In the genomic region with DNA sequence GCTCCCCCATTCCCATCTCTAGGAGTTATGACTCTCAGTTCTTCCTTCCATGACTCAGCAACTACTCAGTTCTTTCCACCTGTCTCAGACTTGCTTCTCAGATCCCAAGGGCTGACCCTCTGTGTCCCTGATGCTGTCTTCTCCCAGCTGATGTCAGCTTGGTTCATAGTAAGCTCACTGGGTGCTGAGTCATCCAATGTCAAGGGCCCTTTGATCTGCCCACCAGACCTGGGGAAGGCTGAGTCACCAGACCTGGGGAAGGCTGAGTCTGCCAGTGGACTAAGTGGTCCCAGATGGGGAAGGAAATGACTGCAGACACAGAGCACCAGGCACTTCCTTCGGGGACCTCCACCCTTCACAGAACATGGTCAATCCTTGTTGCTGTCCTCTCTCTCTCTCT, we compare ENCODE assay signal across 9 cellular contexts.
DNase-seq lines count a peak whose midpoint lies in the region; ATAC-seq, FAIRE-seq and TF ChIP-seq lines count a peak whose summit lies in the region.
"Had no signal": no experiment of that assay in that cellular context is flagged by ENCODE, and none has a peak within 500 bp of the region (broad histone marks: within the 10 kb centered on the region; RNA-seq: fewer than 3 reads in every experiment).

No MANE protein-coding gene starts in this region.

- H3K9ac ChIP-seq in endothelial cell of umbilical vein (replicated peaks; ENCODE audit: extremely low read depth, insufficient read depth, low read length), result no peak overlapping the region

- no TSS peak for BruUV-seq in endothelial cell of umbilical vein (replicated peaks; lab: Mats Ljungman, UMichigan)

- peak; percentile 94 for FAIRE-seq in endothelial cell of umbilical vein (lab: Jason Lieb, UNC)
- FAIRE-seq: colon had no signal

- TF ChIP-seq POLR2A in endothelial cell of umbilical vein (IDR thresholded peaks at IDR 0.05; ENCODE audit: low read depth, low read length), result peak; percentile 36

- ATAC-seq in HG02884 (IDR thresholded peaks at IDR 0.05; ENCODE audit: unreplicated experiment) (peak; percentile 91), WTC11 (no peak), GM19455 (IDR thresholded peaks at IDR 0.05; ENCODE audit: unreplicated experiment) (no peak)

- H3K27me3 ChIP-seq in endothelial cell of umbilical vein (ENCODE audit: control insufficient read depth in 2 of 2, insufficient read depth in 2 of 2, low read length in 2 of 2), result no peaks in the 10 kb centered on the region

- no peak overlapping the region for H3K4me3 Mint-ChIP-seq in WTC11

- no peaks in the 10 kb centered on the region for H3K36me3 ChIP-seq in endothelial cell of umbilical vein (ENCODE audit: control insufficient read depth in 2 of 2, extremely low read depth in 1 of 2, insufficient read depth in 2 of 2, low read length in 2 of 2)

- H3K27me3 Mint-ChIP-seq in WTC11 (ENCODE audit: low read depth), result no peaks in the 10 kb centered on the region

- no peaks in the 10 kb centered on the region for H3K79me2 ChIP-seq in endothelial cell of umbilical vein (ENCODE audit: control insufficient read depth, insufficient read depth, low read length)

- H3K27ac Mint-ChIP-seq in WTC11, result no peak overlapping the region

- no peaks in the 10 kb centered on the region for H3K9me1 ChIP-seq in endothelial cell of umbilical vein (replicated peaks; ENCODE audit: control insufficient read depth, extremely low read depth, insufficient read depth, low read length)

- peak overlapping the region; percentile 28 for H2AFZ ChIP-seq in endothelial cell of umbilical vein (ENCODE audit: low read depth, low read length)

- peaks cover 7% of the 10 kb centered on the region for H3K9me3 Mint-ChIP-seq in WTC11

- no peaks in the 10 kb centered on the region for H4K20me1 ChIP-seq in endothelial cell of umbilical vein (replicated peaks; ENCODE audit: control insufficient read depth, extremely low read depth, insufficient read depth, low read length)

- H3K4me1 Mint-ChIP-seq in WTC11, result no peaks in the 10 kb centered on the region

- intact Hi-C loops in endothelial cell of umbilical vein (cut with micrococcal nuclease), result loop anchor here (1.0 to 5.0 kb wide), 2 partner anchors 34 to 72 kb away; no protein-coding TSS in a partner anchor

- peak overlapping the region; percentile 55 for H3K27ac ChIP-seq in endothelial cell of umbilical vein (ENCODE audit: insufficient read depth, low read depth, low read length)

- CTCF ChIA-PET in WTC11 (lab: Charles Lee), result no interaction called here
- CTCF ChIA-PET in endothelial cell of umbilical vein (lab: Charles Lee), result interaction anchor here (0.7 kb wide), 1 partner anchor 8 kb away, joined by 3 read pairs; no protein-coding TSS in a partner anchor

- H3K4me1 ChIP-seq in endothelial cell of umbilical vein (ENCODE audit: control insufficient read depth, extremely low read depth, insufficient read depth, low read length), result peaks cover 19% of the 10 kb centered on the region

- H3K4me2 ChIP-seq in endothelial cell of umbilical vein (ENCODE audit: insufficient read depth, low read length), result peak overlapping the region; percentile 20

- TF ChIP-seq CTCF in WTC11 (IDR thresholded peaks at IDR 0.05) (no peak), endothelial cell of umbilical vein (IDR thresholded peaks at IDR 0.05; ENCODE audit: extremely low read depth in 1 of 2, insufficient read depth in 1 of 2, low read depth in 1 of 2, low read length in 2 of 2) (no peak)

- DNase-seq in AML-193 (lab: John Stamatoyannopoulos, UW), result peak; percentile 22 to 39
- DNase-seq in WTC11 (ENCODE audit: low spot score), result no peak
- DNase-seq in endothelial cell of umbilical vein (ENCODE audit: low read depth, low spot score), result peak; percentile 89
- DNase-seq in stimulated activated CD4-positive, alpha-beta T cell treated with anti-CD3 and anti-CD28 coated beads, Interleukin-2, amount 100 ng/mL, for 24 hours, result peak; percentile 58 to 68
- no peak for DNase-seq in NCI-H1436 treated with DMSO at 0.1 percent for 48 hours (lab: John Stamatoyannopoulos, UW)
- DNase-seq in HuH-7 (ENCODE audit: low spot score), result no peak

- dilution Hi-C loops in endothelial cell of umbilical vein (cut with MboI; ENCODE audit: extremely low pct_ligation_motif_present, low sequenced_read_pairs), result no loop called here

- no peak overlapping the region for H3K4me3 ChIP-seq in endothelial cell of umbilical vein (replicated peaks in 1 of 3; ENCODE audit: insufficient read depth in 1 of 3, low read depth in 1 of 3, low read length in 3 of 3)

- POLR2A ChIA-PET in WTC11 (lab: Charles Lee) (no interaction called here), endothelial cell of umbilical vein (lab: Charles Lee) (interaction anchor here (0.6 kb wide), 1 partner anchor 706 kb away, joined by 5 read pairs; no protein-coding TSS in a partner anchor)

- H3K9me3 ChIP-seq in endothelial cell of umbilical vein (replicated peaks; ENCODE audit: control insufficient read depth, insufficient read depth, low read length), result no peaks in the 10 kb centered on the region

- H3K36me3 Mint-ChIP-seq in WTC11, result no peaks in the 10 kb centered on the region

TF ChIP-seq in WTC11, 78 proteins besides CTCF, POLR2A, EP300 and RAD21 (continues in another document):
- TF ChIP-seq GABPB1 (CRISPR knock-in tag; IDR thresholded peaks at IDR 0.05), result peak; percentile 41; the same call in 1 of the 2 replicates
- TF ChIP-seq, protein P1, sequence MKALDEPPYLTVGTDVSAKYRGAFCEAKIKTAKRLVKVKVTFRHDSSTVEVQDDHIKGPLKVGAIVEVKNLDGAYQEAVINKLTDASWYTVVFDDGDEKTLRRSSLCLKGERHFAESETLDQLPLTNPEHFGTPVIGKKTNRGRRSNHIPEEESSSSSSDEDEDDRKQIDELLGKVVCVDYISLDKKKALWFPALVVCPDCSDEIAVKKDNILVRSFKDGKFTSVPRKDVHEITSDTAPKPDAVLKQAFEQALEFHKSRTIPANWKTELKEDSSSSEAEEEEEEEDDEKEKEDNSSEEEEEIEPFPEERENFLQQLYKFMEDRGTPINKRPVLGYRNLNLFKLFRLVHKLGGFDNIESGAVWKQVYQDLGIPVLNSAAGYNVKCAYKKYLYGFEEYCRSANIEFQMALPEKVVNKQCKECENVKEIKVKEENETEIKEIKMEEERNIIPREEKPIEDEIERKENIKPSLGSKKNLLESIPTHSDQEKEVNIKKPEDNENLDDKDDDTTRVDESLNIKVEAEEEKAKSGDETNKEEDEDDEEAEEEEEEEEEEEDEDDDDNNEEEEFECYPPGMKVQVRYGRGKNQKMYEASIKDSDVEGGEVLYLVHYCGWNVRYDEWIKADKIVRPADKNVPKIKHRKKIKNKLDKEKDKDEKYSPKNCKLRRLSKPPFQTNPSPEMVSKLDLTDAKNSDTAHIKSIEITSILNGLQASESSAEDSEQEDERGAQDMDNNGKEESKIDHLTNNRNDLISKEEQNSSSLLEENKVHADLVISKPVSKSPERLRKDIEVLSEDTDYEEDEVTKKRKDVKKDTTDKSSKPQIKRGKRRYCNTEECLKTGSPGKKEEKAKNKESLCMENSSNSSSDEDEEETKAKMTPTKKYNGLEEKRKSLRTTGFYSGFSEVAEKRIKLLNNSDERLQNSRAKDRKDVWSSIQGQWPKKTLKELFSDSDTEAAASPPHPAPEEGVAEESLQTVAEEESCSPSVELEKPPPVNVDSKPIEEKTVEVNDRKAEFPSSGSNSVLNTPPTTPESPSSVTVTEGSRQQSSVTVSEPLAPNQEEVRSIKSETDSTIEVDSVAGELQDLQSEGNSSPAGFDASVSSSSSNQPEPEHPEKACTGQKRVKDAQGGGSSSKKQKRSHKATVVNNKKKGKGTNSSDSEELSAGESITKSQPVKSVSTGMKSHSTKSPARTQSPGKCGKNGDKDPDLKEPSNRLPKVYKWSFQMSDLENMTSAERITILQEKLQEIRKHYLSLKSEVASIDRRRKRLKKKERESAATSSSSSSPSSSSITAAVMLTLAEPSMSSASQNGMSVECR (CRISPR knock-in tag; IDR thresholded peaks at IDR 0.05; ENCODE audit: borderline replicate concordance), result no peak

TF ChIP-seq in endothelial cell of umbilical vein, 7 proteins besides CTCF, POLR2A, EP300 and RAD21:
- TF ChIP-seq MYC (IDR thresholded peaks at IDR 0.05; ENCODE audit: low read depth, low read length) (no peak), POLR2AphosphoS5 (IDR thresholded peaks at IDR 0.05; ENCODE audit: insufficient read depth, low read depth, low read length) (peak; percentile 82), GATA2 (IDR thresholded peaks at IDR 0.05; ENCODE audit: insufficient read depth, insufficient read length, low read depth, low read length) (peak; percentile 74), EZH2 (IDR thresholded peaks at IDR 0.05; ENCODE audit: borderline replicate concordance, low read depth, low read length, severe bottlenecking) (no peak), FOS (IDR thresholded peaks at IDR 0.05; ENCODE audit: borderline replicate concordance, insufficient read depth, low read length) (peak; percentile 100), JUN (IDR thresholded peaks at IDR 0.05; ENCODE audit: borderline replicate concordance, insufficient read depth, insufficient read length, low read depth) (peak; percentile 84)
- TF ChIP-seq, protein P2, sequence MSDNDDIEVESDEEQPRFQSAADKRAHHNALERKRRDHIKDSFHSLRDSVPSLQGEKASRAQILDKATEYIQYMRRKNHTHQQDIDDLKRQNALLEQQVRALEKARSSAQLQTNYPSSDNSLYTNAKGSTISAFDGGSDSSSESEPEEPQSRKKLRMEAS (IDR thresholded peaks at IDR 0.05; ENCODE audit: insufficient read depth, insufficient read length), result no peak

Comparison
In these comparisons a context has a peak if more than half of its experiments do, and no peak if none do; other contexts are left out.
1. DNase-seq: peak in AML-193 (2 of 2), endothelial cell of umbilical vein (single experiment) and stimulated activated CD4-positive, alpha-beta T cell treated with anti-CD3 and anti-CD28 coated beads, Interleukin-2, amount 100 ng/mL, for 24 hours (2 of 2); none in WTC11 (single experiment), NCI-H1436 treated with DMSO at 0.1 percent for 48 hours (single experiment) and HuH-7 (single experiment).